Comparison of ENCODE assay signal across 1 cellular context in genomic region chr16:11250786-11251524, GRCh38.
TF ChIP-seq lines count a peak whose summit lies in the region.

No MANE protein-coding gene starts in this region.

TF ChIP-seq in K562, 482 proteins besides CTCF, POLR2A, EP300 and RAD21:
- TF ChIP-seq MLLT1 (IDR thresholded peaks at IDR 0.05) (0 out of 4 replicates have a peak, but pooled peaks of 1 of the 2 experiments have one; percentile 50), KDM5B (IDR thresholded peaks at IDR 0.05; ENCODE audit: insufficient replicate concordance, low read depth, low read length) (peak; percentile 5), POLR2B (IDR thresholded peaks at IDR 0.05; ENCODE audit: low read depth, partially characterized antibody) (peak; percentile 17), ZBTB12 (CRISPR knock-in tag; IDR thresholded peaks at IDR 0.05) (no peak), AFF4 (CRISPR knock-in tag; IDR thresholded peaks at IDR 0.05) (no peak), MCM2 (IDR thresholded peaks at IDR 0.05; ENCODE audit: low read depth) (no peak), ZBTB33 (CRISPR knock-in tag; IDR thresholded peaks at IDR 0.05) (peak; percentile 94), HSF4 (CRISPR knock-in tag; IDR thresholded peaks at IDR 0.05; ENCODE audit: borderline replicate concordance) (no peak)
